ENCODE assay signal across 29 cellular contexts in the genomic region with DNA sequence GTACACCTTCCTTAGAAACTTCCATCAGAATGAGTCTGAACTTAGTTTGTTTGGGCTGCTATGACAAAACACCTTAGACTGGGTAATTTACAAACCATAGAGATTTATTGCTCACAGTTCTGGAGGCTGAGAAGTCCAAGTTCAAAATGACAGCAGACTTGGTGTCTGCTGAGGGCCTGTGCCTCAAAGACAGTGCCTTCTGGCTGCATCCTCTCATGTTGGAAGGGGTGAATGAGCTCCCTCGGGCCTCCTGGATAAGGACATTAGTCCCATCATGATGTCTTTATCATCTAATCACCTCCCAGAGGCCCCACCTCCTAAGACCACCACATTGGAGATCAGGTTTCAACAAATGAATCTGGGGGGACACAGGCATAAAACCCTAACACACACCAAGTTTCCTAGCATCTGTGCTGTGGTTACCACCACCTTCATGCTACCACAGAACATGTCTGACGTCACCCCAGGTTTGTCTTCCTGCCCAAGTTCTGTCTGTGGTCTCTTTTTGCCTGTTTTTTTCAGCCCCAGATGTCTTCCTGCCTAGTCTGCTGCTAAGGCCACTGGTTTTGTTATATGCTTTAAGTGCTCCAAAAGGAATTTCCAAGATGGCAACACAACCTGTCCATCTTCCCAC.
A peak's percentile ranks its signal among the peaks of the same experiment; 100 is the strongest.
DNase-seq lines count a peak whose midpoint lies in the region; ATAC-seq and TF ChIP-seq lines count a peak whose summit lies in the region.
"Had no signal": no experiment of that assay in that cellular context is flagged by ENCODE, and none has a peak within 500 bp of the region (broad histone marks: within the 10 kb centered on the region; RNA-seq: fewer than 3 reads in every experiment).

No MANE protein-coding gene starts in this region.

- no peak overlapping the region for H2AFZ ChIP-seq in neural progenitor cell (replicated peaks)
- H2AFZ ChIP-seq: GM23248 had no signal

- no peak overlapping the region for H3K27ac ChIP-seq in CD4-positive, alpha-beta memory T cell (ENCODE audit: low read depth, low read length)
- no peak overlapping the region for H3K27ac ChIP-seq in neural progenitor cell
- H3K27ac ChIP-seq: brain microvascular endothelial cell, GM23248, pancreas, skin epidermis, tibial nerve had no signal

- no peaks in the 10 kb centered on the region for H3K79me2 ChIP-seq in neural progenitor cell (ENCODE audit: low read depth)

- H3K36me3 Mint-ChIP-seq in activated CD4-positive, alpha-beta T cell treated with anti-CD3 and anti-CD28 coated beads, Interleukin-2, amount 10 ng/mL, durations not matched to agents 24 days and 14 days (ENCODE audit: low read depth) = no peaks in the 10 kb centered on the region
- no peaks in the 10 kb centered on the region for H3K36me3 Mint-ChIP-seq in CD4-positive, alpha-beta memory T cell
- H3K36me3 Mint-ChIP-seq in T-helper 17 cell (ENCODE audit: low read depth) (no peaks in the 10 kb centered on the region), neural progenitor cell (no peaks in the 10 kb centered on the region)
- H3K36me3 Mint-ChIP-seq: memory B cell had no signal

- no peaks in the 10 kb centered on the region for H4K20me1 ChIP-seq in neural progenitor cell (ENCODE audit: low read depth)

- no peak overlapping the region for H3K9ac ChIP-seq in neural progenitor cell
- H3K9ac ChIP-seq: GM23248 had no signal

- ATAC-seq in T-helper 17 cell (peak; percentile 61), GM19035 (IDR thresholded peaks at IDR 0.05; ENCODE audit: unreplicated experiment) (no peak), HG03025 (IDR thresholded peaks at IDR 0.05; ENCODE audit: low FRiP score, unreplicated experiment) (no peak)
- ATAC-seq: esophagus mucosa, left lobe of liver, Panc1, pancreas had no signal

- no peaks in the 10 kb centered on the region for H3K27me3 ChIP-seq in CD4-positive, alpha-beta memory T cell (ENCODE audit: insufficient read depth, low read length)
- peaks cover 11% of the 10 kb centered on the region for H3K27me3 ChIP-seq in neural progenitor cell
- H3K27me3 ChIP-seq: brain microvascular endothelial cell had no signal

- peaks cover 11% of the 10 kb centered on the region for H3K4me1 Mint-ChIP-seq in activated CD4-positive, alpha-beta T cell treated with anti-CD3 and anti-CD28 coated beads, Interleukin-2, amount 10 ng/mL, durations not matched to agents 24 days and 14 days
- peaks cover 0 to 12% (median 6%) of the 10 kb centered on the region in 4 donors for H3K4me1 Mint-ChIP-seq in CD4-positive, alpha-beta memory T cell
- H3K4me1 Mint-ChIP-seq in T-helper 17 cell (no peaks in the 10 kb centered on the region), neural progenitor cell (peaks cover 27% of the 10 kb centered on the region)
- H3K4me1 Mint-ChIP-seq: memory B cell had no signal

- DNase-seq in activated CD4-positive, alpha-beta T cell treated with anti-CD3 and anti-CD28 coated beads, Interleukin-2, amount 10 ng/mL, durations not matched to agents 24 days and 14 days = peak; percentile 82
- DNase-seq in activated CD4-positive, alpha-beta T cell treated with anti-CD3 and anti-CD28 coated beads, Interleukin-2, amount 50 U/mL, for 48 hours = no peak
- DNase-seq in CD4-positive, alpha-beta memory T cell = peak in 3 of 5 donors; percentile 4 to 16 (median 9)
- DNase-seq in T-helper 17 cell = no peak
- no peak for DNase-seq in neural progenitor cell (ENCODE audit: low spot score)
- no peak for DNase-seq in NCI-H2196 (lab: John Stamatoyannopoulos, UW; ENCODE audit: unreplicated experiment)
- DNase-seq: activated gamma-delta T cell treated with Interleukin-2 at 50 U/mL for 16 hours, amygdala, brain microvascular endothelial cell, EL, GM23248, head of caudate nucleus, HFFc6, KBM-7, NCI-H1417, NCI-H2029 treated with DMSO at 0.1 percent for 48 hours, NCI-H226, NCI-H526 treated with DMSO at 0.1 percent for 48 hours, pancreas, SHP77 had no signal

- TF ChIP-seq CTCF in neural progenitor cell (IDR thresholded peaks at IDR 0.05) = no peak

- H3K4me1 ChIP-seq in CD4-positive, alpha-beta memory T cell (ENCODE audit: insufficient read depth, low read length) = peaks cover 3% of the 10 kb centered on the region
- H3K4me1 ChIP-seq in neural progenitor cell = peaks cover 15% of the 10 kb centered on the region
- H3K4me1 ChIP-seq: pancreas had no signal

- no peak overlapping the region for H3K4me3 Mint-ChIP-seq in activated CD4-positive, alpha-beta T cell treated with anti-CD3 and anti-CD28 coated beads, Interleukin-2, amount 10 ng/mL, durations not matched to agents 24 days and 14 days
- peak overlapping the region in 1 of 8 donors; percentile 11 for H3K4me3 Mint-ChIP-seq in CD4-positive, alpha-beta memory T cell
- H3K4me3 Mint-ChIP-seq in T-helper 17 cell (no peak overlapping the region), neural progenitor cell (no peak overlapping the region)
- H3K4me3 Mint-ChIP-seq: HFFc6, memory B cell, neural crest cell had no signal

- H3K9me3 Mint-ChIP-seq in activated CD4-positive, alpha-beta T cell treated with anti-CD3 and anti-CD28 coated beads, Interleukin-2, amount 10 ng/mL, durations not matched to agents 24 days and 14 days = peaks cover 3% of the 10 kb centered on the region
- peaks cover 0 to 5% (median 0%) of the 10 kb centered on the region in 8 donors for H3K9me3 Mint-ChIP-seq in CD4-positive, alpha-beta memory T cell
- no peaks in the 10 kb centered on the region for H3K9me3 Mint-ChIP-seq in neural progenitor cell
- H3K9me3 Mint-ChIP-seq: neural crest cell had no signal

- no peak overlapping the region for H3K4me2 ChIP-seq in neural progenitor cell

- no peak overlapping the region for H3K4me3 ChIP-seq in CD4-positive, alpha-beta memory T cell (ENCODE audit: low read length in 2 of 2)
- no peak overlapping the region for H3K4me3 ChIP-seq in neural progenitor cell
- H3K4me3 ChIP-seq: GM23248, pancreas, skin epidermis, tibial nerve had no signal

- intact Hi-C loops in activated CD4-positive, alpha-beta T cell treated with anti-CD3 and anti-CD28 coated beads, Interleukin-2, amount 10 ng/mL, durations not matched to agents 24 days and 14 days (cut with micrococcal nuclease) = no loop called here
- intact Hi-C loops in CD4-positive, alpha-beta memory T cell (cut with micrococcal nuclease) = no loop called here

- CTCF ChIA-PET in CD4-positive, alpha-beta memory T cell (lab: Charles Lee; ENCODE audit: partially characterized antibody) = no interaction called here

- peaks cover 2% of the 10 kb centered on the region for H3F3A ChIP-seq in neural progenitor cell (ENCODE audit: low read depth)

- no peaks in the 10 kb centered on the region for H3K9me3 ChIP-seq in CD4-positive, alpha-beta memory T cell (ENCODE audit: control insufficient read depth in 1 of 2, low read length in 2 of 2)
- H3K9me3 ChIP-seq in T-helper 17 cell (ENCODE audit: control insufficient read depth, low read length, poor library complexity, severe bottlenecking) (no peaks in the 10 kb centered on the region), neural progenitor cell (ENCODE audit: low read depth) (no peaks in the 10 kb centered on the region)
- H3K9me3 ChIP-seq: pancreas, tibial nerve had no signal

- POLR2A ChIA-PET in CD4-positive, alpha-beta memory T cell (lab: Charles Lee; ENCODE audit: partially characterized antibody) = no interaction called here

- peaks cover 19% of the 10 kb centered on the region for H3K27me3 Mint-ChIP-seq in activated CD4-positive, alpha-beta T cell treated with anti-CD3 and anti-CD28 coated beads, Interleukin-2, amount 10 ng/mL, durations not matched to agents 24 days and 14 days
- peaks cover 5 to 6% of the 10 kb centered on the region in 2 donors for H3K27me3 Mint-ChIP-seq in CD4-positive, alpha-beta memory T cell
- peaks cover 6% of the 10 kb centered on the region for H3K27me3 Mint-ChIP-seq in T-helper 17 cell
- peaks cover 5% of the 10 kb centered on the region for H3K27me3 Mint-ChIP-seq in neural progenitor cell (ENCODE audit: insufficient read depth, low read depth)

- H3K36me3 ChIP-seq in CD4-positive, alpha-beta memory T cell (ENCODE audit: insufficient read depth, low read length) = no peaks in the 10 kb centered on the region
- H3K36me3 ChIP-seq in neural progenitor cell = no peaks in the 10 kb centered on the region
- H3K36me3 ChIP-seq: brain microvascular endothelial cell, pancreas, tibial nerve had no signal

- H3K27ac Mint-ChIP-seq in activated CD4-positive, alpha-beta T cell treated with anti-CD3 and anti-CD28 coated beads, Interleukin-2, amount 10 ng/mL, durations not matched to agents 24 days and 14 days = peak overlapping the region; percentile 21
- no peak overlapping the region for H3K27ac Mint-ChIP-seq in CD4-positive, alpha-beta memory T cell
- H3K27ac Mint-ChIP-seq in T-helper 17 cell (no peak overlapping the region), neural progenitor cell (peak overlapping the region; percentile 32)
- H3K27ac Mint-ChIP-seq: HFFc6, memory B cell had no signal

Comparison
In these comparisons a context has a peak if more than half of its experiments do, and no peak if none do; other contexts are left out.
1. DNase-seq: peak in activated CD4-positive, alpha-beta T cell treated with anti-CD3 and anti-CD28 coated beads, Interleukin-2, amount 10 ng/mL, durations not matched to agents 24 days and 14 days (single experiment) and CD4-positive, alpha-beta memory T cell (3 of 5); none in activated CD4-positive, alpha-beta T cell treated with anti-CD3 and anti-CD28 coated beads, Interleukin-2, amount 50 U/mL, for 48 hours (0 of 2), T-helper 17 cell (0 of 3), neural progenitor cell (single experiment) and NCI-H2196 (single experiment).
2. H3K27ac Mint-ChIP-seq: peak in activated CD4-positive, alpha-beta T cell treated with anti-CD3 and anti-CD28 coated beads, Interleukin-2, amount 10 ng/mL, durations not matched to agents 24 days and 14 days (single experiment) and neural progenitor cell (single experiment); none in CD4-positive, alpha-beta memory T cell (0 of 7) and T-helper 17 cell (single experiment).